ENCODE assay signal across 31 cellular contexts in genomic region chr7:33636359-33636758, GRCh38.
"Had no signal": no experiment of that assay in that cellular context is flagged by ENCODE, and none has a peak within 500 bp of the region (broad histone marks: within the 10 kb centered on the region; RNA-seq: fewer than 3 reads in every experiment).

No MANE protein-coding gene starts in this region.

- H3K36me3 Mint-ChIP-seq: activated naive CD4-positive, alpha-beta T cell treated with anti-CD3 and anti-CD28 coated beads, Interleukin-2, amount 10 ng/mL, durations not matched to agents 7 days and 5 days; activated naive CD8-positive, alpha-beta T cell treated with anti-CD3 and anti-CD28 coated beads, Interleukin-2, amount 10 ng/mL, durations not matched to agents 7 days and 5 days; brain had no signal

- H3K27me3 ChIP-seq: ascending aorta, breast epithelium, dorsolateral prefrontal cortex, esophagus squamous epithelium had no signal

- H3K4me3 Mint-ChIP-seq: activated B cell treated with CpG ODN at 0.5 μM for 24 hours; activated CD4-positive, alpha-beta memory T cell treated with anti-CD3 and anti-CD28 coated beads, Interleukin-2, amount 10 ng/mL, durations not matched to agents 7 days and 5 days; activated CD4-positive, alpha-beta T cell treated with anti-CD3 and anti-CD28 coated beads, Interleukin-2, amount 10 ng/mL, durations not matched to agents 7 days and 5 days; activated naive CD4-positive, alpha-beta T cell treated with anti-CD3 and anti-CD28 coated beads, Interleukin-2, amount 10 ng/mL, durations not matched to agents 7 days and 5 days; activated naive CD8-positive, alpha-beta T cell treated with anti-CD3 and anti-CD28 coated beads, Interleukin-2, amount 10 ng/mL, durations not matched to agents 7 days and 5 days; activated T-cell treated with anti-CD3 and anti-CD28 coated beads, Interleukin-2, amount 50 U/mL, for 24 hours; activated T-cell treated with anti-CD3 and anti-CD28 coated beads, Interleukin-2, amount 50 U/mL, for 72 hours; brain; central memory CD8-positive, alpha-beta T cell; dendritic cell treated with granulocyte-macrophage colony-stimulating factor and Interleukin-4, amounts not matched to agents 40 ng/mL and 50 ng/mL, for 4 days; endodermal cell; T-helper 17 cell; T-helper 2 cell treated with Interferon-gamma antibody and Interleukin-4, amounts not matched to agents 5 μg/mL and 100 μg/mL, for 36 hours had no signal

- H3K4me1 ChIP-seq: ascending aorta, breast epithelium, esophagus squamous epithelium had no signal

- H3K4me3 ChIP-seq: ascending aorta, breast epithelium, coronary artery, dorsolateral prefrontal cortex, esophagus squamous epithelium had no signal

- H3K9me3 Mint-ChIP-seq: activated B cell treated with CpG ODN at 0.5 μM for 24 hours; activated CD4-positive, alpha-beta memory T cell treated with anti-CD3 and anti-CD28 coated beads, Interleukin-2, amount 10 ng/mL, durations not matched to agents 7 days and 5 days; activated CD4-positive, alpha-beta T cell treated with anti-CD3 and anti-CD28 coated beads, Interleukin-2, amount 10 ng/mL, durations not matched to agents 7 days and 5 days; activated naive CD4-positive, alpha-beta T cell treated with anti-CD3 and anti-CD28 coated beads, Interleukin-2, amount 10 ng/mL, durations not matched to agents 7 days and 5 days; activated naive CD4-positive, alpha-beta T cell treated with anti-CD3 and anti-CD28 coated beads, Interleukin-2, amount 50 U/mL, for 72 hours; activated naive CD8-positive, alpha-beta T cell treated with anti-CD3 and anti-CD28 coated beads, Interleukin-2, amount 10 ng/mL, durations not matched to agents 7 days and 5 days; activated T-cell treated with anti-CD3 and anti-CD28 coated beads, Interleukin-2, amount 50 U/mL, for 24 hours; activated T-cell treated with anti-CD3 and anti-CD28 coated beads, Interleukin-2, amount 50 U/mL, for 72 hours; brain; central memory CD8-positive, alpha-beta T cell; T-helper 2 cell treated with Interferon-gamma antibody and Interleukin-4, amounts not matched to agents 5 μg/mL and 100 μg/mL, for 36 hours had no signal

- H3K4me1 Mint-ChIP-seq: activated B cell treated with CpG ODN at 0.5 μM for 24 hours; activated CD4-positive, alpha-beta memory T cell treated with anti-CD3 and anti-CD28 coated beads, Interleukin-2, amount 10 ng/mL, durations not matched to agents 7 days and 5 days; activated CD4-positive, alpha-beta T cell treated with anti-CD3 and anti-CD28 coated beads, Interleukin-2, amount 10 ng/mL, durations not matched to agents 7 days and 5 days; activated naive CD4-positive, alpha-beta T cell treated with anti-CD3 and anti-CD28 coated beads, Interleukin-2, amount 10 ng/mL, durations not matched to agents 7 days and 5 days; activated naive CD8-positive, alpha-beta T cell treated with anti-CD3 and anti-CD28 coated beads, Interleukin-2, amount 10 ng/mL, durations not matched to agents 7 days and 5 days; brain; T-helper 17 cell had no signal

- H3K36me3 ChIP-seq: ascending aorta, breast epithelium, WERI-Rb-1 had no signal

- FAIRE-seq: frontal cortex had no signal

- DNase-seq: activated B cell treated with CpG ODN at 0.5 μM for 24 hours; activated CD4-positive, alpha-beta memory T cell treated with anti-CD3 and anti-CD28 coated beads, Interleukin-2, amount 10 ng/mL, durations not matched to agents 7 days and 5 days; activated CD4-positive, alpha-beta T cell treated with anti-CD3 and anti-CD28 coated beads, Interleukin-2, amount 10 ng/mL, durations not matched to agents 7 days and 5 days; activated CD4-positive, alpha-beta T cell treated with anti-CD3 and anti-CD28 coated beads, Interleukin-2, amount 50 U/mL, for 4 hours; activated CD8-positive, alpha-beta memory T cell treated with anti-CD3 and anti-CD28 coated beads, Interleukin-2, amount 50 U/mL, for 48 hours; activated gamma-delta T cell; activated naive CD4-positive, alpha-beta T cell; activated naive CD4-positive, alpha-beta T cell treated with anti-CD3 and anti-CD28 coated beads, Interleukin-2, amount 10 ng/mL, durations not matched to agents 7 days and 5 days; activated naive CD8-positive, alpha-beta T cell treated with anti-CD3 and anti-CD28 coated beads, Interleukin-2, amount 10 ng/mL, durations not matched to agents 7 days and 5 days; activated T-cell treated with anti-CD3 and anti-CD28 coated beads for 4 hours; activated T-cell treated with anti-CD3 and anti-CD28 coated beads, Interleukin-2, amount 50 U/mL, for 24 hours; activated T-cell treated with anti-CD3 and anti-CD28 coated beads, Interleukin-2, amount 50 U/mL, for 72 hours; dorsolateral prefrontal cortex; effector memory CD4-positive, alpha-beta T cell; endodermal cell; esophagus squamous epithelium; head of caudate nucleus; T-helper 1 cell; T-helper 17 cell; T1000; WERI-Rb-1 had no signal

- H3K27me3 Mint-ChIP-seq: activated B cell treated with CpG ODN at 0.5 μM for 24 hours; activated CD4-positive, alpha-beta memory T cell treated with anti-CD3 and anti-CD28 coated beads, Interleukin-2, amount 10 ng/mL, durations not matched to agents 7 days and 5 days; activated CD4-positive, alpha-beta T cell treated with anti-CD3 and anti-CD28 coated beads, Interleukin-2, amount 10 ng/mL, durations not matched to agents 7 days and 5 days; activated naive CD4-positive, alpha-beta T cell treated with anti-CD3 and anti-CD28 coated beads, Interleukin-2, amount 10 ng/mL, durations not matched to agents 7 days and 5 days; activated naive CD8-positive, alpha-beta T cell treated with anti-CD3 and anti-CD28 coated beads, Interleukin-2, amount 10 ng/mL, durations not matched to agents 7 days and 5 days; activated T-cell treated with anti-CD3 and anti-CD28 coated beads, Interleukin-2, amount 50 U/mL, for 24 hours; brain; central memory CD8-positive, alpha-beta T cell; dendritic cell treated with granulocyte-macrophage colony-stimulating factor and Interleukin-4, amounts not matched to agents 40 ng/mL and 50 ng/mL, for 4 days; T-helper 17 cell had no signal

- H3K9me3 ChIP-seq: ascending aorta, breast epithelium, esophagus squamous epithelium had no signal

- ATAC-seq: activated CD4-positive, CD25-positive, alpha-beta regulatory T cell treated with anti-CD3 and anti-CD28 coated beads, Interleukin-2, amount 50 U/mL, for 24 hours; activated naive CD4-positive, alpha-beta T cell treated with anti-CD3 and anti-CD28 coated beads, Interleukin-2, amount 50 U/mL, for 72 hours; activated T-cell treated with anti-CD3 and anti-CD28 coated beads, Interleukin-2, amount 50 U/mL, for 72 hours; T-helper 17 cell had no signal

- H3K27ac Mint-ChIP-seq: activated B cell treated with CpG ODN at 0.5 μM for 24 hours; activated CD4-positive, alpha-beta memory T cell treated with anti-CD3 and anti-CD28 coated beads, Interleukin-2, amount 10 ng/mL, durations not matched to agents 7 days and 5 days; activated CD4-positive, alpha-beta T cell treated with anti-CD3 and anti-CD28 coated beads, Interleukin-2, amount 10 ng/mL, durations not matched to agents 7 days and 5 days; activated naive CD4-positive, alpha-beta T cell treated with anti-CD3 and anti-CD28 coated beads, Interleukin-2, amount 10 ng/mL, durations not matched to agents 7 days and 5 days; activated naive CD4-positive, alpha-beta T cell treated with anti-CD3 and anti-CD28 coated beads, Interleukin-2, amount 50 U/mL, for 72 hours; activated naive CD8-positive, alpha-beta T cell treated with anti-CD3 and anti-CD28 coated beads, Interleukin-2, amount 10 ng/mL, durations not matched to agents 7 days and 5 days; activated T-cell treated with anti-CD3 and anti-CD28 coated beads, Interleukin-2, amount 50 U/mL, for 24 hours; activated T-cell treated with anti-CD3 and anti-CD28 coated beads, Interleukin-2, amount 50 U/mL, for 72 hours; brain; dendritic cell treated with granulocyte-macrophage colony-stimulating factor and Interleukin-4, amounts not matched to agents 40 ng/mL and 50 ng/mL, for 4 days; endodermal cell; T-helper 17 cell; T-helper 2 cell treated with Interferon-gamma antibody and Interleukin-4, amounts not matched to agents 5 μg/mL and 100 μg/mL, for 36 hours had no signal

- H3K27ac ChIP-seq: ascending aorta, breast epithelium, coronary artery, dorsolateral prefrontal cortex, esophagus squamous epithelium, WERI-Rb-1 had no signal
